In genomic region chr1:206960676-206961386, GRCh38 we compare ENCODE assay signal across 1 cellular context.
A peak's percentile ranks its signal among the peaks of the same experiment; 100 is the strongest.
TF ChIP-seq lines count a peak whose summit lies in the region.

No MANE protein-coding gene starts in this region.

TF ChIP-seq in K562, 482 proteins besides CTCF, POLR2A, EP300 and RAD21:
- TF ChIP-seq TFAP4 (CRISPR knock-in tag; IDR thresholded peaks at IDR 0.05; ENCODE audit: borderline replicate concordance) (peak; percentile 89), MAX (CRISPR knock-in tag; IDR thresholded peaks at IDR 0.05) (peak; percentile 58), CHAMP1 (IDR thresholded peaks at IDR 0.05) (no peak), KLF16 (IDR thresholded peaks at IDR 0.05) (peak; percentile 9; the same call in 1 of the 2 replicates), ZNF77 (CRISPR knock-in tag; IDR thresholded peaks at IDR 0.05) (no peak), RBM34 (IDR thresholded peaks at IDR 0.05; ENCODE audit: borderline replicate concordance, insufficient read depth, low read length) (no peak), CBX3 (IDR thresholded peaks at IDR 0.05; ENCODE audit: borderline replicate concordance in 1 of 2, low read length in 2 of 2) (peak in 1 of 2 experiments; percentile 54; a peak in 1 of 3 replicates), EHMT2 (IDR thresholded peaks at IDR 0.05) (peak; percentile 20; the same call in 1 of the 2 replicates), ZBTB33 (CRISPR knock-in tag; IDR thresholded peaks at IDR 0.05) (peak; percentile 95), SMARCA4 (IDR thresholded peaks at IDR 0.05) (no peak), L3MBTL2 (IDR thresholded peaks at IDR 0.05) (peak; percentile 37; the same call in 1 of the 2 replicates), HEY1 (CRISPR knock-in tag; IDR thresholded peaks at IDR 0.05; ENCODE audit: borderline replicate concordance) (no peak), BHLHE40 (IDR thresholded peaks at IDR 0.05; ENCODE audit: low read length) (0 out of 2 replicates have a peak, but pooled peaks have one; percentile 25), SRF (CRISPR knock-in tag; IDR thresholded peaks at IDR 0.05) (0 out of 4 replicates have a peak, but pooled peaks of 1 of the 2 experiments have one; percentile 37), VEZF1 (CRISPR knock-in tag; IDR thresholded peaks at IDR 0.05) (peak; percentile 31; the same call in 1 of the 2 replicates), MYC (IDR thresholded peaks at IDR 0.05; ENCODE audit: low read depth, low read length) (peak; percentile 45; the same call in 1 of the 2 replicates), MYC (CRISPR knock-in tag; IDR thresholded peaks at IDR 0.05; ENCODE audit: borderline replicate concordance, low read depth) (no peak), ADNP (tag; IDR thresholded peaks at IDR 0.05) (no peak), ZNF583 (CRISPR knock-in tag; IDR thresholded peaks at IDR 0.05) (no peak), E2F6 (IDR thresholded peaks at IDR 0.05; ENCODE audit: borderline replicate concordance in 1 of 2, extremely low read depth in 1 of 2, insufficient read depth in 1 of 2, insufficient read length in 1 of 2, low read depth in 1 of 2, low read length in 1 of 2, poor library complexity in 1 of 2, severe bottlenecking in 1 of 2) (peak in 1 of 2 experiments; percentile 52), ZNF696 (CRISPR knock-in tag; conservative IDR thresholded peaks at IDR 0.05) (no peak), NONO (IDR thresholded peaks at IDR 0.05; ENCODE audit: low read depth in 2 of 2, low read length in 1 of 2) (no peak)
